1 cellular context compared by ENCODE assay signal in the genomic region with DNA sequence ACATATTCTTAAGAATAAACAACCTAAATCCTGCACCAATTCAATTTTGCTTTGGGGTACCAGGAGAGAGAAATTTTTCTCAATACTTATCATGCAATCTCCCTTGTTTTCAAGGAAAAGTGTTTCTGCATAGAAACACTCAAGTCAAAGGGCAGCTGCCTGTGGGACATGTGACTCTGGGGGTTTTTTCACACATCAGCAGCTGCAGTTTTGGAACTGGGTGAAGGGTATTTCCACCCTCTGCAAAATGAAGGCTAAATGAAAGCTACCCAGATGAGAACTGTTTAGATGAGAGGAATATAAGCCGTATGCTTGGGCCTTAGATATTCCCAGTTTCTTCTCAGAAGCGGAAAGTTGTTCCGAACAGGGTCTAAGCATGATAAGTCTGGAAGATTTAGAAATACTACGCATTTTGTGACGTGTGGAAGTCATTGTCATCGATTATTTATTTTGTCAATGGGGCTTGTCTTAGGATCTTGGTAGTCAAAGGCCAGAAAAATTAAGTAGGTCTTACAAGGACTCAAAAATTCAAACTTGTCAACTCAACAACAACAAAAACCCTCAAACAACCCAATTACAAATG.
TF ChIP-seq lines count a peak whose summit lies in the region.

No MANE protein-coding gene starts in this region.

TF ChIP-seq in GM23338, 12 proteins besides CTCF, POLR2A, EP300 and RAD21 (continued from another document):
- TF ChIP-seq, protein P1, sequence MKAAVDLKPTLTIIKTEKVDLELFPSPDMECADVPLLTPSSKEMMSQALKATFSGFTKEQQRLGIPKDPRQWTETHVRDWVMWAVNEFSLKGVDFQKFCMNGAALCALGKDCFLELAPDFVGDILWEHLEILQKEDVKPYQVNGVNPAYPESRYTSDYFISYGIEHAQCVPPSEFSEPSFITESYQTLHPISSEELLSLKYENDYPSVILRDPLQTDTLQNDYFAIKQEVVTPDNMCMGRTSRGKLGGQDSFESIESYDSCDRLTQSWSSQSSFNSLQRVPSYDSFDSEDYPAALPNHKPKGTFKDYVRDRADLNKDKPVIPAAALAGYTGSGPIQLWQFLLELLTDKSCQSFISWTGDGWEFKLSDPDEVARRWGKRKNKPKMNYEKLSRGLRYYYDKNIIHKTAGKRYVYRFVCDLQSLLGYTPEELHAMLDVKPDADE (IDR thresholded peaks at IDR 0.05) = no peak
- TF ChIP-seq ZNF114 (CRISPR knock-in tag; IDR thresholded peaks at IDR 0.05) = no peak
- no peak for TF ChIP-seq POLR2AphosphoS5 (IDR thresholded peaks at IDR 0.05; ENCODE audit: low read depth)
- TF ChIP-seq EZH2 (IDR thresholded peaks at IDR 0.05; ENCODE audit: low read depth, unreplicated experiment) = no peak
- TF ChIP-seq, protein P2, sequence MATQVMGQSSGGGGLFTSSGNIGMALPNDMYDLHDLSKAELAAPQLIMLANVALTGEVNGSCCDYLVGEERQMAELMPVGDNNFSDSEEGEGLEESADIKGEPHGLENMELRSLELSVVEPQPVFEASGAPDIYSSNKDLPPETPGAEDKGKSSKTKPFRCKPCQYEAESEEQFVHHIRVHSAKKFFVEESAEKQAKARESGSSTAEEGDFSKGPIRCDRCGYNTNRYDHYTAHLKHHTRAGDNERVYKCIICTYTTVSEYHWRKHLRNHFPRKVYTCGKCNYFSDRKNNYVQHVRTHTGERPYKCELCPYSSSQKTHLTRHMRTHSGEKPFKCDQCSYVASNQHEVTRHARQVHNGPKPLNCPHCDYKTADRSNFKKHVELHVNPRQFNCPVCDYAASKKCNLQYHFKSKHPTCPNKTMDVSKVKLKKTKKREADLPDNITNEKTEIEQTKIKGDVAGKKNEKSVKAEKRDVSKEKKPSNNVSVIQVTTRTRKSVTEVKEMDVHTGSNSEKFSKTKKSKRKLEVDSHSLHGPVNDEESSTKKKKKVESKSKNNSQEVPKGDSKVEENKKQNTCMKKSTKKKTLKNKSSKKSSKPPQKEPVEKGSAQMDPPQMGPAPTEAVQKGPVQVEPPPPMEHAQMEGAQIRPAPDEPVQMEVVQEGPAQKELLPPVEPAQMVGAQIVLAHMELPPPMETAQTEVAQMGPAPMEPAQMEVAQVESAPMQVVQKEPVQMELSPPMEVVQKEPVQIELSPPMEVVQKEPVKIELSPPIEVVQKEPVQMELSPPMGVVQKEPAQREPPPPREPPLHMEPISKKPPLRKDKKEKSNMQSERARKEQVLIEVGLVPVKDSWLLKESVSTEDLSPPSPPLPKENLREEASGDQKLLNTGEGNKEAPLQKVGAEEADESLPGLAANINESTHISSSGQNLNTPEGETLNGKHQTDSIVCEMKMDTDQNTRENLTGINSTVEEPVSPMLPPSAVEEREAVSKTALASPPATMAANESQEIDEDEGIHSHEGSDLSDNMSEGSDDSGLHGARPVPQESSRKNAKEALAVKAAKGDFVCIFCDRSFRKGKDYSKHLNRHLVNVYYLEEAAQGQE (IDR thresholded peaks at IDR 0.05; ENCODE audit: unreplicated experiment) = no peak
